ENCODE assay signal across 8 cellular contexts in genomic region chr7:130733866-130734524, GRCh38. TPM values are rescaled to one million over a fixed set of nuclear protein-coding genes. Genes with fewer than 3 reads are reported as not detected.
DNase-seq lines count a peak whose midpoint lies in the region; TF ChIP-seq lines count a peak whose summit lies in the region.

KLF14 (minus strand) TSS chr7:130734207; CDS start chr7:130734033, 174 bp downstream.

- H3K36me3 ChIP-seq in HUES64 (ENCODE audit: insufficient read depth, low read length) (no peaks in the 10 kb centered on the region), esophagus squamous epithelium (no peaks in the 10 kb centered on the region), neutrophil (no peaks in the 10 kb centered on the region)

- no peak for TF ChIP-seq POLR2A in esophagus squamous epithelium (IDR thresholded peaks at IDR 0.05)

- 0 out of 2 replicates have a peak, but pooled peaks cover 8% of the 10 kb centered on the region for H3K4me1 ChIP-seq in HUES64 (ENCODE audit: insufficient read depth, low read length)
- peaks cover 3 to 15% (median 5%) of the 10 kb centered on the region in 3 donors for H3K4me1 ChIP-seq in esophagus squamous epithelium
- H3K4me1 ChIP-seq in neutrophil (ENCODE audit: control insufficient read depth in 1 of 2, insufficient read depth in 1 of 2, low read depth in 1 of 2, low read length in 1 of 2): peaks cover 11 to 14% of the 10 kb centered on the region in 2 experiments

- H3K9me3 ChIP-seq in HUES64 (ENCODE audit: insufficient read depth, low read depth, low read length) (peaks cover 9% of the 10 kb centered on the region; the same call in 1 of the 2 replicates), esophagus squamous epithelium (peaks cover 8 to 36% (median 15%) of the 10 kb centered on the region in 3 donors), neutrophil (peaks cover 20% of the 10 kb centered on the region)

- TF ChIP-seq CTCF in esophagus squamous epithelium (IDR thresholded peaks at IDR 0.05) (no peak), neutrophil (IDR thresholded peaks at IDR 0.05) (no peak)

- H3K27me3 ChIP-seq in HUES64 (ENCODE audit: insufficient read depth, low read length): peaks cover 99% of the 10 kb centered on the region
- peaks cover 0 to 100% (median 39%) of the 10 kb centered on the region in 4 donors for H3K27me3 ChIP-seq in esophagus squamous epithelium
- peaks cover 100% of the 10 kb centered on the region for H3K27me3 ChIP-seq in neutrophil

- no peak within 1 kb of the TSS; the same call in 1 of the 2 replicates for H3K9ac ChIP-seq in HUES64 (ENCODE audit: low read depth, low read length)

- under 1% methylated on average over 96 of the region's 97 CpGs for WGBS in HUES64
- WGBS in esophagus squamous epithelium, 2 donors: 1 to 15% methylated on average over 4 to 15 of the region's 97 CpGs

- H3K4me3 ChIP-seq in HUES64 (ENCODE audit: low read length): peak within 1 kb of the TSS; percentile 56
- peak within 1 kb of the TSS; percentile 45 to 70 (median 50) for H3K4me3 ChIP-seq in esophagus squamous epithelium
- peak within 1 kb of the TSS; percentile 60 to 65 for H3K4me3 ChIP-seq in neutrophil (ENCODE audit: low read depth in 1 of 2, low read length in 1 of 2)

- peak; percentile 31 for DNase-seq in EH (ENCODE audit: low read depth)
- DNase-seq in activated CD4-positive, alpha-beta T cell treated with anti-CD3 and anti-CD28 coated beads, Interleukin-2, amount 50 U/mL, for 48 hours: peak; percentile 24 to 26
- DNase-seq in esophagus squamous epithelium (lab: John Stamatoyannopoulos, UW): no peak
- DNase-seq in NCI-H128 (lab: John Stamatoyannopoulos, UW; ENCODE audit: unreplicated experiment): no peak
- no peak for DNase-seq in inferior parietal cortex (ENCODE audit: extremely low spot score)
- no peak for DNase-seq in hippocampal formation (lab: John Stamatoyannopoulos, UW)

- H3K27ac ChIP-seq in HUES64 (ENCODE audit: low read depth, low read length) (no peak within 1 kb of the TSS), esophagus squamous epithelium (no peak within 1 kb of the TSS), neutrophil (no peak within 1 kb of the TSS)

- intact Hi-C loops in esophagus squamous epithelium (cut with DNase I): no loop called here

RNA-seq across cellular contexts. Expression of gene KLF14, which starts in this region (rescaled TPM):
- polyA plus RNA-seq in HUES64 (2013, experiment 1 of 2): not detected
- polyA plus RNA-seq in HUES64 (2013, experiment 2 of 2): not detected
- total RNA-seq in esophagus squamous epithelium: under 1 TPM in 2 of 4 donors, not detected in 2; under 0.01 to 0.13 TPM

Comparison
In these comparisons a context has a peak if more than half of its experiments do, and no peak if none do; other contexts are left out.
1. DNase-seq: peak in EH (single experiment) and activated CD4-positive, alpha-beta T cell treated with anti-CD3 and anti-CD28 coated beads, Interleukin-2, amount 50 U/mL, for 48 hours (2 of 2); none in esophagus squamous epithelium (single experiment), NCI-H128 (single experiment), inferior parietal cortex (single experiment) and hippocampal formation (0 of 2).
2. Peak in every context shown above with its lines, with median percentiles within 50 percentile points of each other: H3K4me3 ChIP-seq.